Comparison of ENCODE assay signal across 10 cellular contexts in the genomic region with DNA sequence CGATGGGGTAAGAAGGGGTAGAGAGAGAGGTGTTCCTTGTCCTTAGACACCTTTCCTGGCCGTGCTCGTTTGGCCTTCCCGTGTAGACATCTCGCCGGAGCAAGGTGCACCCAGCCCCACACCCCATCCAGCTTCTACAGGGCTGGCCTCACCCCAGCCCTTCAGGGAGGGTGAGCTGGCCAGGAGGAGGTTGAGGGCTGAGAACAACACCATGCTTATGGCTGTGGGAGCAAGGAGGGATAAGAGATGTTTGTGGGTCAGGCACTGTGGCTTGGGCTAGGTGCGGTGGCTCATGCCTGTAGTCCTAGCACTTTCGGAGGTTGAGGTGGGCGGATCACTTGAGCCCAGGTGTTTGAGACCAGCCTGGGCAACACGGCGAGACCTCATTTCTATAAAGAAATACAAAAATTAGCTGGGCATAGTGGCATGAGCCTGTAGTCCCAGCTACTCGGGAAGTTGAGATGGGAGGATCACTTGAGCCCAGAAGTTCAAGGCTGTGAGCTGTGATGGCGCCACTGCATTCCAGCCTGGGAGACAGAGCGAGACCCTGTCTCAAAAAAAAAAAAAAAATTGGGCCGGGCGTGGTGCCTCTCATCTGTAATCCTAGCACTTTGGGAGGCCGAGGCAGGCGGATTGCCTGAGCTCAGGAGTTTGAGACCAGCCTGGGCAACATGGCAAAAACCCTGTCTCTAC. TPM values are rescaled to one million over a fixed set of nuclear protein-coding genes. Genes with fewer than 3 reads are reported as not detected.
DNase-seq lines count a peak whose midpoint lies in the region; ATAC-seq and TF ChIP-seq lines count a peak whose summit lies in the region.
"Had no signal": no experiment of that assay in that cellular context is flagged by ENCODE, and none has a peak within 500 bp of the region (broad histone marks: within the 10 kb centered on the region; RNA-seq: fewer than 3 reads in every experiment).

No MANE protein-coding gene starts in this region.

- no peaks in the 10 kb centered on the region for H3K4me1 ChIP-seq in HUES64 (ENCODE audit: insufficient read depth, low read length)
- H3K4me1 ChIP-seq in mucosa of stomach (ENCODE audit: control insufficient read depth, insufficient read depth, low read length) = peaks cover 25% of the 10 kb centered on the region
- H3K4me1 ChIP-seq in subcutaneous abdominal adipose tissue (ENCODE audit: control insufficient read depth in 5 of 5, insufficient read depth in 5 of 5, low read length in 5 of 5) = peaks cover 6 to 31% (median 30%) of the 10 kb centered on the region in 5 donors

- ATAC-seq in HG03196 (IDR thresholded peaks at IDR 0.05; ENCODE audit: unreplicated experiment) (no peak), HG02970 (IDR thresholded peaks at IDR 0.05; ENCODE audit: low FRiP score, unreplicated experiment) (no peak)

- WGBS in HUES64 = 92% methylated on average over 12 of the region's 18 CpGs

- no peak overlapping the region for H3K4me3 Mint-ChIP-seq in endothelial cell (ENCODE audit: unreplicated experiment)
- no peak overlapping the region for H3K4me3 Mint-ChIP-seq in activated T-cell treated with anti-CD3 and anti-CD28 coated beads, Interleukin-2, amount 50 U/mL, for 24 hours

- TF ChIP-seq CTCF in endothelial cell (IDR thresholded peaks at IDR 0.05; ENCODE audit: unreplicated experiment) = no peak

- H3K9ac ChIP-seq in HUES64 (ENCODE audit: low read depth, low read length) (0 out of 2 replicates have a peak overlapping the region, but pooled peaks have one; percentile 13), mucosa of stomach (ENCODE audit: low read length) (peak overlapping the region; percentile 60), subcutaneous abdominal adipose tissue (ENCODE audit: low read length in 5 of 5) (peak overlapping the region in 3 of 5 donors; percentile 63 to 68 (median 68))

- H3K36me3 ChIP-seq in HUES64 (ENCODE audit: insufficient read depth, low read length) (peaks cover 17% of the 10 kb centered on the region), mucosa of stomach (ENCODE audit: control insufficient read depth, insufficient read depth, low read length) (no peaks in the 10 kb centered on the region), subcutaneous abdominal adipose tissue (ENCODE audit: control insufficient read depth in 5 of 5, insufficient read depth in 5 of 5, low read length in 5 of 5) (peaks cover 0 to 2% (median 0%) of the 10 kb centered on the region in 5 donors)

- H3K36me3 Mint-ChIP-seq in endothelial cell (ENCODE audit: low read depth, unreplicated experiment) = peaks cover 6% of the 10 kb centered on the region
- peaks cover 34% of the 10 kb centered on the region for H3K36me3 Mint-ChIP-seq in activated T-cell treated with anti-CD3 and anti-CD28 coated beads, Interleukin-2, amount 50 U/mL, for 24 hours (ENCODE audit: low read depth)

- H3K27me3 ChIP-seq in HUES64 (ENCODE audit: insufficient read depth, low read length) (no peaks in the 10 kb centered on the region), mucosa of stomach (ENCODE audit: control insufficient read depth, insufficient read depth, low read length) (no peaks in the 10 kb centered on the region), subcutaneous abdominal adipose tissue (ENCODE audit: control insufficient read depth in 5 of 5, insufficient read depth in 4 of 5, low read length in 5 of 5) (no peaks in the 10 kb centered on the region)

- no peaks in the 10 kb centered on the region for H3K27me3 Mint-ChIP-seq in endothelial cell (ENCODE audit: unreplicated experiment)
- H3K27me3 Mint-ChIP-seq in activated T-cell treated with anti-CD3 and anti-CD28 coated beads, Interleukin-2, amount 50 U/mL, for 24 hours = no peaks in the 10 kb centered on the region

- DNase-seq in endothelial cell (ENCODE audit: low spot score) = no peak
- DNase-seq in NCI-H748 (lab: John Stamatoyannopoulos, UW; ENCODE audit: unreplicated experiment) = no peak
- DNase-seq in activated T-cell treated with anti-CD3 and anti-CD28 coated beads, Interleukin-2, amount 50 U/mL, for 24 hours = no peak
- DNase-seq: SIG-M5; stimulated activated CD4-positive, alpha-beta T cell treated with anti-CD3 and anti-CD28 coated beads, Interleukin-2, amount 100 ng/mL, for 48 hours had no signal

- no peaks in the 10 kb centered on the region for H3K9me3 Mint-ChIP-seq in endothelial cell (ENCODE audit: unreplicated experiment)
- no peaks in the 10 kb centered on the region for H3K9me3 Mint-ChIP-seq in activated T-cell treated with anti-CD3 and anti-CD28 coated beads, Interleukin-2, amount 50 U/mL, for 24 hours

- peak overlapping the region; percentile 84 for H3K27ac Mint-ChIP-seq in endothelial cell (ENCODE audit: unreplicated experiment)
- H3K27ac Mint-ChIP-seq in activated T-cell treated with anti-CD3 and anti-CD28 coated beads, Interleukin-2, amount 50 U/mL, for 24 hours = no peak overlapping the region

- H3K4me1 Mint-ChIP-seq in endothelial cell (ENCODE audit: unreplicated experiment) = peaks cover 2% of the 10 kb centered on the region
- H3K4me1 Mint-ChIP-seq in activated T-cell treated with anti-CD3 and anti-CD28 coated beads, Interleukin-2, amount 50 U/mL, for 24 hours (ENCODE audit: low read depth) = peaks cover 45% of the 10 kb centered on the region

- H3K27ac ChIP-seq in HUES64 (ENCODE audit: low read depth, low read length) (no peak overlapping the region), subcutaneous abdominal adipose tissue (ENCODE audit: low read depth, low read length) (peak overlapping the region; percentile 50)

- no peaks in the 10 kb centered on the region for H3K9me3 ChIP-seq in HUES64 (ENCODE audit: insufficient read depth, low read depth, low read length)
- no peaks in the 10 kb centered on the region for H3K9me3 ChIP-seq in mucosa of stomach (ENCODE audit: control insufficient read depth, low read length)
- H3K9me3 ChIP-seq in subcutaneous abdominal adipose tissue (ENCODE audit: control insufficient read depth in 5 of 5, low read length in 5 of 5) = no peaks in the 10 kb centered on the region

- H3K4me3 ChIP-seq in HUES64 (ENCODE audit: low read length) (no peak overlapping the region), mucosa of stomach (ENCODE audit: low read length) (no peak overlapping the region), subcutaneous abdominal adipose tissue (ENCODE audit: low read depth in 1 of 5, low read length in 5 of 5) (peak overlapping the region in 4 of 5 donors; percentile 35 to 46 (median 38))

RNA-seq across cellular contexts. Expression of a gene that starts 15.5 kb away (rescaled TPM):
- 172 TPM for polyA plus RNA-seq in HUES64 (2013, experiment 1 of 2)
- 181 TPM for polyA plus RNA-seq in HUES64 (2013, experiment 2 of 2)
- 238 TPM for total RNA-seq in endothelial cell (ENCODE audit: unreplicated experiment)

RNA-seq across cellular contexts. Expression of a gene that starts 47.7 kb away (rescaled TPM):
- 16.0 TPM for polyA plus RNA-seq in HUES64 (2013, experiment 1 of 2)
- 15.5 TPM for polyA plus RNA-seq in HUES64 (2013, experiment 2 of 2)
- total RNA-seq in endothelial cell (ENCODE audit: unreplicated experiment) = 18.3 TPM

RNA-seq across cellular contexts. Expression of a gene that starts 47.9 kb away (rescaled TPM):
- 28.6 TPM for polyA plus RNA-seq in HUES64 (2013, experiment 1 of 2)
- 32.5 TPM for polyA plus RNA-seq in HUES64 (2013, experiment 2 of 2)
- 51.4 TPM for total RNA-seq in endothelial cell (ENCODE audit: unreplicated experiment)

Comparison
In these comparisons a context has a peak if more than half of its experiments do, and no peak if none do; other contexts are left out.
1. H3K4me3 ChIP-seq: peak in subcutaneous abdominal adipose tissue (4 of 5); none in HUES64 (single experiment) and mucosa of stomach (single experiment).
2. H3K9ac ChIP-seq: peak in every context shown above with its lines; median percentile 68 in subcutaneous abdominal adipose tissue; 60 in mucosa of stomach; 13 in HUES64.